25 cellular contexts compared by ENCODE assay signal in genomic region chr19:6196361-6196760, GRCh38.
"Had no signal": no experiment of that assay in that cellular context is flagged by ENCODE, and none has a peak within 500 bp of the region (broad histone marks: within the 10 kb centered on the region; RNA-seq: fewer than 3 reads in every experiment).

No MANE protein-coding gene starts in this region.

- H3K27ac ChIP-seq: HL-60, KMS-11, RWPE1 had no signal

- H3K27ac Mint-ChIP-seq: IgD-negative memory B cell had no signal

- H3K27me3 Mint-ChIP-seq: IgD-negative memory B cell had no signal

- ATAC-seq: K562, Panc1, PC-3 had no signal

- DNase-seq: Kasumi-1; MM.1S; NCI-H1092 treated with DMSO at 0.1 percent for 48 hours; NCI-H1436; NCI-H187; NCI-H2029; NCI-H2081 treated with DMSO at 0.1 percent for 48 hours; NCI-H2171; NCI-H226; NCI-H446; NCI-H510A; NCI-H524 treated with DMSO at 0.1 percent for 48 hours; NCI-H69; NCI-H774; NK-92 treated with Interleukin-12 subunit alpha and Interleukin-12 subunit beta, amount 100 ng/mL, for 24 hours; PC-3; SHP77; SK-N-SH; SW 1271 had no signal

- H3K4me3 Mint-ChIP-seq: IgD-negative memory B cell had no signal

- H3K4me3 ChIP-seq: K562 had no signal
